1 cellular context compared by ENCODE assay signal in the genomic region with DNA sequence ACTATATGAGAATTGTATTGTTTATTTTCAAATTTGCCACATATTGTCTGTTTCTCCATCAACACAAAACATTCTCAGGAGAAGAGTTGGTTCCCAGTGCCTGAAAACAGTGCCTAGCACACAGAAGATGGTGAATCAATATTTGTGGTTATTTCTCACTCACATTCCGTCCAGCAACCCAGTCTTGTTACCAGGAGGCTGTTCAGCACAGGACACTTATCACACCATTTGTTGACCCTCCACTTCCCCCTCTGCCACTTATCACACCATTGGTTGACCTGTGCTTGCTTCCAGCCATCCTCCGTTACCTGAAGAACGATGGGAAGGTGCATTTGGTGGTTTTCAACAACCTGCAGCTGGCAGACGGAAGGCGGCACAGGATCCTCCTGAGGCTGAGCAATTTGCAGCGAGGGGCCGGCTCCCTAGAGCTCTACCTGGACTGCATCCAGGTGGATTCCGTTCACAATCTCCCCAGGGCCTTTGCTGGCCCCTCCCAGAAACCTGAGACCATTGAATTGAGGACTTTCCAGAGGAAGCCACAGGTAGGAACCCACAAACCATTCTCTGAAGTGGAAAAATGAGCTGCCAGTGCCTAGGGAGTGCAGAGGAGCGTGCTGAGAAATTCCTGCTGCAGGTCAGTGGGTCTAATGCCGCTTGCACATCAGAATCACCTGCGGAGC.
TF ChIP-seq lines count a peak whose summit lies in the region.

No MANE protein-coding gene starts in this region.

TF ChIP-seq in IMR-90, 13 proteins besides CTCF, POLR2A, EP300 and RAD21 (continued from another document):
- TF ChIP-seq, protein P1, sequence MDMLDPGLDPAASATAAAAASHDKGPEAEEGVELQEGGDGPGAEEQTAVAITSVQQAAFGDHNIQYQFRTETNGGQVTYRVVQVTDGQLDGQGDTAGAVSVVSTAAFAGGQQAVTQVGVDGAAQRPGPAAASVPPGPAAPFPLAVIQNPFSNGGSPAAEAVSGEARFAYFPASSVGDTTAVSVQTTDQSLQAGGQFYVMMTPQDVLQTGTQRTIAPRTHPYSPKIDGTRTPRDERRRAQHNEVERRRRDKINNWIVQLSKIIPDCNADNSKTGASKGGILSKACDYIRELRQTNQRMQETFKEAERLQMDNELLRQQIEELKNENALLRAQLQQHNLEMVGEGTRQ (IDR thresholded peaks at IDR 0.05; ENCODE audit: low read depth, low read length) = no peak
- no peak for TF ChIP-seq NFE2L2 (IDR thresholded peaks at IDR 0.05; ENCODE audit: low read depth, low read length)
- TF ChIP-seq MXI1 (IDR thresholded peaks at IDR 0.05; ENCODE audit: borderline replicate concordance, low read depth, low read length) = no peak
- TF ChIP-seq RCOR1 (IDR thresholded peaks at IDR 0.05; ENCODE audit: insufficient replicate concordance, low read length) = no peak
- no peak for TF ChIP-seq MAZ (IDR thresholded peaks at IDR 0.05; ENCODE audit: borderline replicate concordance, low read depth, low read length)
- TF ChIP-seq, protein P2, sequence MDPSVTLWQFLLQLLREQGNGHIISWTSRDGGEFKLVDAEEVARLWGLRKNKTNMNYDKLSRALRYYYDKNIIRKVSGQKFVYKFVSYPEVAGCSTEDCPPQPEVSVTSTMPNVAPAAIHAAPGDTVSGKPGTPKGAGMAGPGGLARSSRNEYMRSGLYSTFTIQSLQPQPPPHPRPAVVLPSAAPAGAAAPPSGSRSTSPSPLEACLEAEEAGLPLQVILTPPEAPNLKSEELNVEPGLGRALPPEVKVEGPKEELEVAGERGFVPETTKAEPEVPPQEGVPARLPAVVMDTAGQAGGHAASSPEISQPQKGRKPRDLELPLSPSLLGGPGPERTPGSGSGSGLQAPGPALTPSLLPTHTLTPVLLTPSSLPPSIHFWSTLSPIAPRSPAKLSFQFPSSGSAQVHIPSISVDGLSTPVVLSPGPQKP (IDR thresholded peaks at IDR 0.05; ENCODE audit: borderline replicate concordance, low read depth, low read length) = no peak
- TF ChIP-seq RFX5 (IDR thresholded peaks at IDR 0.05; ENCODE audit: low read depth, low read length) = no peak
- no peak for TF ChIP-seq CEBPB (IDR thresholded peaks at IDR 0.05; ENCODE audit: low read depth, low read length)
TF ChIP-seq in IMR-90: peak in this region for 0.
